Comparison of ENCODE assay signal across 2 cellular contexts in genomic region chr18:73891572-73892421, GRCh38.
TF ChIP-seq lines count a peak whose summit lies in the region.

No MANE protein-coding gene starts in this region.

TF ChIP-seq in Ishikawa, 13 proteins besides CTCF, POLR2A, EP300 and RAD21 (continued from another document):
- TF ChIP-seq, protein P1, sequence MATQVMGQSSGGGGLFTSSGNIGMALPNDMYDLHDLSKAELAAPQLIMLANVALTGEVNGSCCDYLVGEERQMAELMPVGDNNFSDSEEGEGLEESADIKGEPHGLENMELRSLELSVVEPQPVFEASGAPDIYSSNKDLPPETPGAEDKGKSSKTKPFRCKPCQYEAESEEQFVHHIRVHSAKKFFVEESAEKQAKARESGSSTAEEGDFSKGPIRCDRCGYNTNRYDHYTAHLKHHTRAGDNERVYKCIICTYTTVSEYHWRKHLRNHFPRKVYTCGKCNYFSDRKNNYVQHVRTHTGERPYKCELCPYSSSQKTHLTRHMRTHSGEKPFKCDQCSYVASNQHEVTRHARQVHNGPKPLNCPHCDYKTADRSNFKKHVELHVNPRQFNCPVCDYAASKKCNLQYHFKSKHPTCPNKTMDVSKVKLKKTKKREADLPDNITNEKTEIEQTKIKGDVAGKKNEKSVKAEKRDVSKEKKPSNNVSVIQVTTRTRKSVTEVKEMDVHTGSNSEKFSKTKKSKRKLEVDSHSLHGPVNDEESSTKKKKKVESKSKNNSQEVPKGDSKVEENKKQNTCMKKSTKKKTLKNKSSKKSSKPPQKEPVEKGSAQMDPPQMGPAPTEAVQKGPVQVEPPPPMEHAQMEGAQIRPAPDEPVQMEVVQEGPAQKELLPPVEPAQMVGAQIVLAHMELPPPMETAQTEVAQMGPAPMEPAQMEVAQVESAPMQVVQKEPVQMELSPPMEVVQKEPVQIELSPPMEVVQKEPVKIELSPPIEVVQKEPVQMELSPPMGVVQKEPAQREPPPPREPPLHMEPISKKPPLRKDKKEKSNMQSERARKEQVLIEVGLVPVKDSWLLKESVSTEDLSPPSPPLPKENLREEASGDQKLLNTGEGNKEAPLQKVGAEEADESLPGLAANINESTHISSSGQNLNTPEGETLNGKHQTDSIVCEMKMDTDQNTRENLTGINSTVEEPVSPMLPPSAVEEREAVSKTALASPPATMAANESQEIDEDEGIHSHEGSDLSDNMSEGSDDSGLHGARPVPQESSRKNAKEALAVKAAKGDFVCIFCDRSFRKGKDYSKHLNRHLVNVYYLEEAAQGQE (IDR thresholded peaks at IDR 0.05; ENCODE audit: low read depth) = no peak
- TF ChIP-seq USF1 (IDR thresholded peaks at IDR 0.05) (peak; percentile 73), MAX (IDR thresholded peaks at IDR 0.05) (peak; percentile 97), EGR1 (IDR thresholded peaks at IDR 0.05) (peak; percentile 87), TCF12 (IDR thresholded peaks at IDR 0.05; ENCODE audit: low read depth) (peak; percentile 91), NFIC (IDR thresholded peaks at IDR 0.05) (peak; percentile 69), TAF1 (IDR thresholded peaks at IDR 0.05; ENCODE audit: low read depth) (no peak), CEBPB (IDR thresholded peaks at IDR 0.05) (no peak; the same call in 1 of the 2 replicates), ZBTB7A (IDR thresholded peaks at IDR 0.05; ENCODE audit: low read depth) (peak; percentile 56; the same call in 1 of the 2 replicates), YY1 (IDR thresholded peaks at IDR 0.05; ENCODE audit: low read depth) (0 out of 2 replicates have a peak, but pooled peaks have one; percentile 53), CREB1 (IDR thresholded peaks at IDR 0.05; ENCODE audit: low read depth) (no peak), TEAD4 (IDR thresholded peaks at IDR 0.05) (peak; percentile 96)
TF ChIP-seq in Ishikawa: peak in this region for 9.

TF ChIP-seq in WTC11, 78 proteins besides CTCF, POLR2A, EP300 and RAD21 (continued from another document):
- TF ChIP-seq, protein P2, sequence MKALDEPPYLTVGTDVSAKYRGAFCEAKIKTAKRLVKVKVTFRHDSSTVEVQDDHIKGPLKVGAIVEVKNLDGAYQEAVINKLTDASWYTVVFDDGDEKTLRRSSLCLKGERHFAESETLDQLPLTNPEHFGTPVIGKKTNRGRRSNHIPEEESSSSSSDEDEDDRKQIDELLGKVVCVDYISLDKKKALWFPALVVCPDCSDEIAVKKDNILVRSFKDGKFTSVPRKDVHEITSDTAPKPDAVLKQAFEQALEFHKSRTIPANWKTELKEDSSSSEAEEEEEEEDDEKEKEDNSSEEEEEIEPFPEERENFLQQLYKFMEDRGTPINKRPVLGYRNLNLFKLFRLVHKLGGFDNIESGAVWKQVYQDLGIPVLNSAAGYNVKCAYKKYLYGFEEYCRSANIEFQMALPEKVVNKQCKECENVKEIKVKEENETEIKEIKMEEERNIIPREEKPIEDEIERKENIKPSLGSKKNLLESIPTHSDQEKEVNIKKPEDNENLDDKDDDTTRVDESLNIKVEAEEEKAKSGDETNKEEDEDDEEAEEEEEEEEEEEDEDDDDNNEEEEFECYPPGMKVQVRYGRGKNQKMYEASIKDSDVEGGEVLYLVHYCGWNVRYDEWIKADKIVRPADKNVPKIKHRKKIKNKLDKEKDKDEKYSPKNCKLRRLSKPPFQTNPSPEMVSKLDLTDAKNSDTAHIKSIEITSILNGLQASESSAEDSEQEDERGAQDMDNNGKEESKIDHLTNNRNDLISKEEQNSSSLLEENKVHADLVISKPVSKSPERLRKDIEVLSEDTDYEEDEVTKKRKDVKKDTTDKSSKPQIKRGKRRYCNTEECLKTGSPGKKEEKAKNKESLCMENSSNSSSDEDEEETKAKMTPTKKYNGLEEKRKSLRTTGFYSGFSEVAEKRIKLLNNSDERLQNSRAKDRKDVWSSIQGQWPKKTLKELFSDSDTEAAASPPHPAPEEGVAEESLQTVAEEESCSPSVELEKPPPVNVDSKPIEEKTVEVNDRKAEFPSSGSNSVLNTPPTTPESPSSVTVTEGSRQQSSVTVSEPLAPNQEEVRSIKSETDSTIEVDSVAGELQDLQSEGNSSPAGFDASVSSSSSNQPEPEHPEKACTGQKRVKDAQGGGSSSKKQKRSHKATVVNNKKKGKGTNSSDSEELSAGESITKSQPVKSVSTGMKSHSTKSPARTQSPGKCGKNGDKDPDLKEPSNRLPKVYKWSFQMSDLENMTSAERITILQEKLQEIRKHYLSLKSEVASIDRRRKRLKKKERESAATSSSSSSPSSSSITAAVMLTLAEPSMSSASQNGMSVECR (CRISPR knock-in tag; IDR thresholded peaks at IDR 0.05; ENCODE audit: borderline replicate concordance) = no peak
- TF ChIP-seq NR3C1 (CRISPR knock-in tag; conservative IDR thresholded peaks at IDR 0.05; ENCODE audit: low read depth) (no peak), MAX (CRISPR knock-in tag; IDR thresholded peaks at IDR 0.05) (peak; percentile 71), USF2 (CRISPR knock-in tag; IDR thresholded peaks at IDR 0.05) (0 out of 2 replicates have a peak, but pooled peaks have one; percentile 14), TEAD1 (CRISPR knock-in tag; IDR thresholded peaks at IDR 0.05) (peak; percentile 73; the same call in 1 of the 2 replicates), SP1 (CRISPR knock-in tag; conservative IDR thresholded peaks at IDR 0.05) (0 out of 2 replicates have a peak, but pooled peaks have one; percentile 19)
